In genomic region chr10:61964059-61964709, GRCh38 we compare ENCODE assay signal across 9 cellular contexts.
A peak's percentile ranks its signal among the peaks of the same experiment; 100 is the strongest.
DNase-seq lines count a peak whose midpoint lies in the region; ATAC-seq, FAIRE-seq and TF ChIP-seq lines count a peak whose summit lies in the region.
"Had no signal": no experiment of that assay in that cellular context is flagged by ENCODE, and none has a peak within 500 bp of the region (broad histone marks: within the 10 kb centered on the region; RNA-seq: fewer than 3 reads in every experiment).

No MANE protein-coding gene starts in this region.

- H3K36me3 Mint-ChIP-seq in CD4-positive, CD25-positive, alpha-beta regulatory T cell: peaks cover 44% of the 10 kb centered on the region
- peaks cover 56% of the 10 kb centered on the region for H3K36me3 Mint-ChIP-seq in activated T-helper 1 cell treated with anti-CD3 and anti-CD28 coated beads, Interleukin-12 subunit alpha, Interleukin-12 subunit beta, Interleukin-2, Interleukin-4 antibody, amounts not matched to agents 30 ng/mL and 10 ng/mL and 1 ng/mL, durations not matched to agents 14 hours and 24 hours and 36 hours (ENCODE audit: low read depth)

- H4K20me1 ChIP-seq in HepG2 (ENCODE audit: insufficient read depth, low read length): no peaks in the 10 kb centered on the region

- peak overlapping the region; percentile 93 for H3K4me2 ChIP-seq in HepG2 (ENCODE audit: low read depth, low read length)

- no peaks in the 10 kb centered on the region for H3K27me3 ChIP-seq in CD4-positive, CD25-positive, alpha-beta regulatory T cell (ENCODE audit: control insufficient read depth, insufficient read depth, low read length)
- H3K27me3 ChIP-seq in HepG2 (ENCODE audit: control insufficient read depth in 1 of 2, insufficient read depth in 2 of 2, low read length in 2 of 2): no peaks in the 10 kb centered on the region

- H3K27me3 Mint-ChIP-seq in CD4-positive, CD25-positive, alpha-beta regulatory T cell: no peaks in the 10 kb centered on the region
- no peaks in the 10 kb centered on the region for H3K27me3 Mint-ChIP-seq in activated T-helper 1 cell treated with anti-CD3 and anti-CD28 coated beads, Interleukin-12 subunit alpha, Interleukin-12 subunit beta, Interleukin-2, Interleukin-4 antibody, amounts not matched to agents 30 ng/mL and 10 ng/mL and 1 ng/mL, durations not matched to agents 14 hours and 24 hours and 36 hours (ENCODE audit: insufficient read depth)

- H3K4me1 Mint-ChIP-seq in CD4-positive, CD25-positive, alpha-beta regulatory T cell: peaks cover 37 to 85% (median 66%) of the 10 kb centered on the region in 4 donors
- H3K4me1 Mint-ChIP-seq in activated T-helper 1 cell treated with anti-CD3 and anti-CD28 coated beads, Interleukin-12 subunit alpha, Interleukin-12 subunit beta, Interleukin-2, Interleukin-4 antibody, amounts not matched to agents 30 ng/mL and 10 ng/mL and 1 ng/mL, durations not matched to agents 14 hours and 24 hours and 36 hours (ENCODE audit: low read depth): peaks cover 92% of the 10 kb centered on the region

- FAIRE-seq in HepG2 (lab: Jason Lieb, UNC): peak; percentile 58

- peaks cover 49% of the 10 kb centered on the region for H3K4me1 ChIP-seq in CD4-positive, CD25-positive, alpha-beta regulatory T cell (ENCODE audit: control insufficient read depth, insufficient read depth, low read length, poor library complexity, severe bottlenecking)
- peaks cover 79% of the 10 kb centered on the region for H3K4me1 ChIP-seq in HepG2 (ENCODE audit: insufficient read depth, low read length)

- no peak overlapping the region for H3K27ac ChIP-seq in CD4-positive, CD25-positive, alpha-beta regulatory T cell (ENCODE audit: insufficient read depth, low read length, poor library complexity, severe bottlenecking)
- peak overlapping the region; percentile 94 for H3K27ac ChIP-seq in HepG2 (ENCODE audit: extremely low read length, insufficient read depth, low read length)

- no peak for DNase-seq in CD4-positive, CD25-positive, alpha-beta regulatory T cell
- no peak for DNase-seq in activated T-helper 1 cell treated with anti-CD3 and anti-CD28 coated beads, Interleukin-12 subunit alpha, Interleukin-12 subunit beta, Interleukin-2, Interleukin-4 antibody, amounts not matched to agents 30 ng/mL and 10 ng/mL and 1 ng/mL, durations not matched to agents 14 hours and 24 hours and 36 hours (ENCODE audit: low spot score)
- DNase-seq in HepG2 (ENCODE audit: low spot score) (peak; percentile 66), NCI-H1092 treated with DMSO at 0.1 percent for 48 hours (lab: John Stamatoyannopoulos, UW) (no peak), NCI-H1694 treated with DMSO at 0.1 percent for 48 hours (lab: John Stamatoyannopoulos, UW) (no peak), erythroblast (lab: John Stamatoyannopoulos, UW) (no peak), sciatic nerve (ENCODE audit: low spot score) (no peak)
- DNase-seq: DMS53 had no signal

- 0% methylated on average over 3 of the region's 3 CpGs for WGBS in HepG2 (ENCODE audit: low lambda C conversion rate)

- no TSS peak for BruUV-seq in HepG2 (replicated peaks; lab: Mats Ljungman, UMichigan)

- TF ChIP-seq EP300 in HepG2 (IDR thresholded peaks at IDR 0.05; ENCODE audit: low read depth in 2 of 2, low read length in 2 of 2): 0 out of 4 replicates have a peak, but pooled peaks of 1 of the 2 experiments have one; percentile 15
- no peak for TF ChIP-seq EP300 in HepG2 (CRISPR knock-in tag; IDR thresholded peaks at IDR 0.05; ENCODE audit: borderline replicate concordance)

- H2AFZ ChIP-seq in HepG2 (ENCODE audit: low read length): no peak overlapping the region

- intact Hi-C loops in activated T-helper 1 cell treated with anti-CD3 and anti-CD28 coated beads, Interleukin-12 subunit alpha, Interleukin-12 subunit beta, Interleukin-2, Interleukin-4 antibody, amounts not matched to agents 30 ng/mL and 10 ng/mL and 1 ng/mL, durations not matched to agents 14 hours and 24 hours and 36 hours (cut with micrococcal nuclease): no loop called here
- intact Hi-C loops in HepG2 (cut with micrococcal nuclease; ENCODE audit: unreplicated experiment) (loop anchor here (1.0 to 10.0 kb wide), 5 partner anchors 21 to 301 kb away; partner anchors contain the start of gene RTKN2), sciatic nerve (cut with DNase I) (no loop called here)

- TF ChIP-seq CTCF in HepG2 (CRISPR knock-in tag; IDR thresholded peaks at IDR 0.05): no peak

- TF ChIP-seq RAD21 in HepG2 (CRISPR knock-in tag; IDR thresholded peaks at IDR 0.05): no peak

- in situ Hi-C loops in HepG2 (cut with HindIII; ENCODE audit: extremely low pct_ligation_motif_present, low pct_unique_long_range_greater_than_20kb): no loop called here

- TF ChIP-seq POLR2A in HepG2 (IDR thresholded peaks at IDR 0.05; ENCODE audit: insufficient read depth in 1 of 2, low read depth in 2 of 2, low read length in 2 of 2) (0 out of 4 replicates have a peak, but pooled peaks of 1 of the 2 experiments have one; percentile 28), erythroblast (IDR thresholded peaks at IDR 0.05; ENCODE audit: low read length) (no peak)

- peak overlapping the region in 3 of 4 donors; percentile 5 to 53 (median 7) for H3K4me3 Mint-ChIP-seq in CD4-positive, CD25-positive, alpha-beta regulatory T cell
- H3K4me3 Mint-ChIP-seq in activated T-helper 1 cell treated with anti-CD3 and anti-CD28 coated beads, Interleukin-12 subunit alpha, Interleukin-12 subunit beta, Interleukin-2, Interleukin-4 antibody, amounts not matched to agents 30 ng/mL and 10 ng/mL and 1 ng/mL, durations not matched to agents 14 hours and 24 hours and 36 hours: no peak overlapping the region

- ATAC-seq in CD4-positive, CD25-positive, alpha-beta regulatory T cell (ENCODE audit: low read depth in 2 of 2): no peak
- ATAC-seq in GM21447 (IDR thresholded peaks at IDR 0.05; ENCODE audit: unreplicated experiment): peak; percentile 40
- peak; percentile 78 for ATAC-seq in HepG2
- no peak for ATAC-seq in sciatic nerve

- peaks cover 29% of the 10 kb centered on the region for H3K36me3 ChIP-seq in CD4-positive, CD25-positive, alpha-beta regulatory T cell (ENCODE audit: control insufficient read depth, insufficient read depth, low read length)
- peaks cover under 1 to 6% of the 10 kb centered on the region in 2 experiments; a peak in 4 of 5 replicates for H3K36me3 ChIP-seq in HepG2 (replicated peaks in 1 of 2; ENCODE audit: control insufficient read depth in 1 of 2, insufficient read depth in 2 of 2, low read length in 2 of 2)

- H3K9ac ChIP-seq in HepG2 (ENCODE audit: insufficient read depth, low read depth, low read length): peak overlapping the region; percentile 71

- no peaks in the 10 kb centered on the region for H3K9me3 ChIP-seq in CD4-positive, CD25-positive, alpha-beta regulatory T cell (ENCODE audit: control insufficient read depth in 2 of 2, low read length in 2 of 2)
- no peaks in the 10 kb centered on the region for H3K9me3 ChIP-seq in HepG2 (ENCODE audit: low read length)

- POLR2A ChIA-PET in HepG2 (lab: Yijun Ruan, JAX): interaction anchor here (1.0 to 2.3 kb wide), 14 partner anchors 14 to 131 kb away, joined by 3 to 16 read pairs (median 6); no protein-coding TSS in a partner anchor

- CTCF ChIA-PET in HepG2 (lab: Yijun Ruan, JAX; ENCODE audit: low intra/inter-chr PET ratio, low total read pairs): no interaction called here

- H3K79me2 ChIP-seq in HepG2 (ENCODE audit: insufficient read depth, low read length): peaks cover 23% of the 10 kb centered on the region

- H3K27ac Mint-ChIP-seq in CD4-positive, CD25-positive, alpha-beta regulatory T cell: peak overlapping the region; percentile 61 to 88 (median 80)
- peak overlapping the region; percentile 70 for H3K27ac Mint-ChIP-seq in activated T-helper 1 cell treated with anti-CD3 and anti-CD28 coated beads, Interleukin-12 subunit alpha, Interleukin-12 subunit beta, Interleukin-2, Interleukin-4 antibody, amounts not matched to agents 30 ng/mL and 10 ng/mL and 1 ng/mL, durations not matched to agents 14 hours and 24 hours and 36 hours

- peaks cover 0 to 2% (median 0%) of the 10 kb centered on the region in 7 donors for H3K9me3 Mint-ChIP-seq in CD4-positive, CD25-positive, alpha-beta regulatory T cell
- H3K9me3 Mint-ChIP-seq in activated T-helper 1 cell treated with anti-CD3 and anti-CD28 coated beads, Interleukin-12 subunit alpha, Interleukin-12 subunit beta, Interleukin-2, Interleukin-4 antibody, amounts not matched to agents 30 ng/mL and 10 ng/mL and 1 ng/mL, durations not matched to agents 14 hours and 24 hours and 36 hours: peaks cover 2% of the 10 kb centered on the region

- H3K4me3 ChIP-seq in CD4-positive, CD25-positive, alpha-beta regulatory T cell (ENCODE audit: low read depth, low read length): peak overlapping the region; percentile 14
- peak overlapping the region; percentile 3 to 60 (median 52) for H3K4me3 ChIP-seq in HepG2 (replicated peaks in 1 of 3; ENCODE audit: insufficient read depth in 1 of 3, low read depth in 2 of 3, low read length in 3 of 3)

TF ChIP-seq in HepG2, 621 proteins besides CTCF, POLR2A, EP300 and RAD21 (continues in another document):
- no peak for TF ChIP-seq XRCC5 (optimal IDR thresholded peaks at IDR 0.05; ENCODE audit: low read length)
- TF ChIP-seq NCOR1 (IDR thresholded peaks at IDR 0.05; ENCODE audit: borderline replicate concordance, low read length): no peak
- no peak for TF ChIP-seq SOX6 (IDR thresholded peaks at IDR 0.05)
- TF ChIP-seq SOX6 (CRISPR knock-in tag; IDR thresholded peaks at IDR 0.05): peak; percentile 21
- TF ChIP-seq TOPORS (CRISPR knock-in tag; IDR thresholded peaks at IDR 0.05): no peak
- no peak for TF ChIP-seq SYNCRIP (IDR thresholded peaks at IDR 0.05; ENCODE audit: insufficient read depth, low read depth, low read length)
- no peak for TF ChIP-seq ZFP90 (CRISPR knock-in tag; IDR thresholded peaks at IDR 0.05; ENCODE audit: borderline replicate concordance)
- TF ChIP-seq ZBTB20 (CRISPR knock-in tag; IDR thresholded peaks at IDR 0.05; ENCODE audit: borderline replicate concordance, low read depth): 0 out of 2 replicates have a peak, but pooled peaks have one; percentile 64
- TF ChIP-seq SALL1 (CRISPR knock-in tag; IDR thresholded peaks at IDR 0.05): peak; percentile 57
- TF ChIP-seq ZNF737 (CRISPR knock-in tag; IDR thresholded peaks at IDR 0.05; ENCODE audit: borderline replicate concordance): no peak
- no peak for TF ChIP-seq TBX3 (IDR thresholded peaks at IDR 0.05; ENCODE audit: borderline replicate concordance)
- TF ChIP-seq ZNF414 (CRISPR knock-in tag; IDR thresholded peaks at IDR 0.05): no peak
- TF ChIP-seq ZNF12 (CRISPR knock-in tag; IDR thresholded peaks at IDR 0.05): 0 out of 2 replicates have a peak, but pooled peaks have one; percentile 5
- 0 out of 2 replicates have a peak, but pooled peaks have one; percentile 32 for TF ChIP-seq ZMYM2 (CRISPR knock-in tag; IDR thresholded peaks at IDR 0.05)
- TF ChIP-seq TSC22D2 (CRISPR knock-in tag; IDR thresholded peaks at IDR 0.05; ENCODE audit: borderline replicate concordance): no peak

Comparison
In these comparisons a context has a peak if more than half of its experiments do, and no peak if none do; other contexts are left out.
1. ATAC-seq: peak in GM21447 (single experiment) and HepG2 (single experiment); none in CD4-positive, CD25-positive, alpha-beta regulatory T cell (0 of 2) and sciatic nerve (single experiment).